ENCODE assay signal across 19 cellular contexts in the genomic region with DNA sequence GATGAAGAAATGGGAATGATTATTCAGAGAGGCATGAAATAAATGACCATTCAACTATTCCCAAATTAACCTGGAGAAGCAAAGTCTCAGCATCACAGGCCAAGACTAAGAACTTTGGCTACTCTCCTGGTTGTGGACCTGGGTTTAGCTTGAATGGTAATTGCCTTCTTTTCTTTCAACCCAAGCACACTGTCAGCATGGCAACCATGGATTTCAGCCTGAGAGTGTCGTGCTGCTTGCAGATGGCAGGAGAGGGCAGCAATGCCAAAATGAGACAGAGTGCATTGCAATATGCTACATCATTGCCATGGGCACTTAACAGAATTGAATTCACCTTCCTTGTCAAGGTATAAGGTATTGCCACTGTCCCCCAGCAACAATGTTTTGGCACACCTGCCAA.
"Had no signal": no experiment of that assay in that cellular context is flagged by ENCODE, and none has a peak within 500 bp of the region (broad histone marks: within the 10 kb centered on the region; RNA-seq: fewer than 3 reads in every experiment).

No MANE protein-coding gene starts in this region.

- DNase-seq: colonic mucosa; dermis blood vessel endothelial cell; erythroblast; foreskin keratinocyte; kidney; left cardiac atrium; left ventricle myocardium inferior; lower lobe of right lung; mesenchymal stem cell; naive B cell; occipital lobe; pancreas; retina; right lobe of liver; stimulated activated CD4-positive, alpha-beta T cell treated with anti-CD3 and anti-CD28 coated beads, Interleukin-2, amount 100 ng/mL, for 24 hours; stimulated activated CD4-positive, alpha-beta T cell treated with anti-CD3 and anti-CD28 coated beads, Interleukin-4, amount 100 ng/mL, for 4 hours; stimulated activated naive B cell treated with anti-CD40 and anti-IgM and Interleukin-4, amounts not matched to agents 10 μg/mL and 1 μg/mL and 100 μg/mL, for 72 hours; stimulated activated naive CD8-positive, alpha-beta T cell treated with anti-CD3 and anti-CD28 coated beads, Interleukin-15, amount 100 ng/mL, for 72 hours; transverse colon had no signal
